In the genomic region with DNA sequence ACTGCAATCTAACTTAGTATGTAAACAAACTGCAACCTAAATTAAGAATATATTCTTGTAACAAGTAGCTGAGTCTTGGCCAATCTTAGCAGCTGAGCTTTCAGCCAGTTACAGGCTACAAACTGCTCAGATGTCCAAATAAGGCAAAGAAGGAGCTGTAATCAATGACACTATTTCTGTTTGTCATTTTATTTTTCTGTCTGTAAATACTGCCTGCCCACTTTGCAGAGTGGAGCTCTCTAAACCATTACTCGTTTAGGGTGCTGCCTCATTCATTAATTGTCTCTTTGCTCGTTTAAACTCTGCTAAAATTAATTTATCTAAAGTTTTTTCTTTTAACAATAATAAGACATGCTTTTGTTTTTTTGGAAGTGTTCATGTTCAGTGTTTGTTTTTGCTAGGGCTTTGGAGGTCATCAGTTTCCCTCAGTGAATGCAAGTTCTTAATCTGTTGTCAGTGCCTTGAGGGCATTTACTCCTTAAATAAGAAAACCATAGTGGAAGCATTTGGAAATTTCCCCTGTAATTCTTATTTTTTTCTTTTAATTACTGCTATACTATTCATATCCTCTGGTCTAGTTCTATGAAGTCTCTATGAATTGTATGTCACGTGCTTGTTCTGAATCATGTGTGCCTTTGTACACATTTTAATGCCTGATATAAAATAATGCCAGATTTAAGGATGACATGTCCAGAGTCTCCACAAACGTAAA, we compare ENCODE assay signal across 23 cellular contexts. TPM values are rescaled to one million over a fixed set of nuclear protein-coding genes. Genes with fewer than 3 reads are reported as not detected.
"Had no signal": no experiment of that assay in that cellular context is flagged by ENCODE, and none has a peak within 500 bp of the region (broad histone marks: within the 10 kb centered on the region; RNA-seq: fewer than 3 reads in every experiment).

No MANE protein-coding gene starts in this region.

- H3K27me3 ChIP-seq: ascending aorta, breast epithelium, gastroesophageal sphincter, left lung, neutrophil, transverse colon, vagina had no signal

- H3K4me3 ChIP-seq: ascending aorta, breast epithelium, gastroesophageal sphincter, left lung, transverse colon, vagina had no signal

- H3K36me3 ChIP-seq: ascending aorta, breast epithelium, gastroesophageal sphincter, left lung, neutrophil, transverse colon, vagina, WERI-Rb-1 had no signal

- H3K4me1 ChIP-seq: ascending aorta, breast epithelium, gastroesophageal sphincter, left lung, parathyroid adenoma, transverse colon, vagina had no signal

- H3K9ac ChIP-seq: parathyroid adenoma had no signal

- DNase-seq: activated CD4-positive, alpha-beta memory T cell treated with anti-CD3 and anti-CD28 coated beads for 36 hours; activated CD8-positive, alpha-beta memory T cell treated with anti-CD3 and anti-CD28 coated beads, Interleukin-2, amount 10 ng/mL, durations not matched to agents 7 days and 5 days; activated naive CD4-positive, alpha-beta T cell treated with anti-CD3 and anti-CD28 coated beads, Interleukin-2, amount 10 ng/mL, durations not matched to agents 7 days and 5 days; activated T-cell treated with anti-CD3 and anti-CD28 coated beads, Interleukin-2, amount 50 U/mL, for 1 hour; left lung; mammary epithelial cell; naive B cell; stimulated activated CD4-positive, alpha-beta T cell treated with anti-CD3 and anti-CD28 coated beads, Interleukin-4, amount 100 ng/mL, for 24 hours; stimulated activated naive CD4-positive, alpha-beta T cell; transverse colon; WERI-Rb-1 had no signal

- H3K27ac ChIP-seq: ascending aorta, breast epithelium, epithelial cell of prostate, gastroesophageal sphincter, left lung, neutrophil, parathyroid adenoma, transverse colon, vagina, WERI-Rb-1 had no signal

- H3K9me3 ChIP-seq: ascending aorta, breast epithelium, gastroesophageal sphincter, left lung, neutrophil, transverse colon, vagina had no signal

- ATAC-seq: activated CD8-positive, alpha-beta memory T cell treated with anti-CD3 and anti-CD28 coated beads, Interleukin-2, amount 10 ng/mL, durations not matched to agents 7 days and 5 days; gastroesophageal sphincter; left lung had no signal

- H2AFZ ChIP-seq: parathyroid adenoma had no signal

RNA-seq across cellular contexts. Expression of gene PRL, which starts 3.6 kb away (rescaled TPM):
- total RNA-seq: activated CD4-positive, alpha-beta memory T cell treated with anti-CD3 and anti-CD28 coated beads for 36 hours; activated CD8-positive, alpha-beta memory T cell treated with anti-CD3 and anti-CD28 coated beads, Interleukin-2, amount 10 ng/mL, durations not matched to agents 7 days and 5 days; ascending aorta; chondrocyte; dermis microvascular lymphatic vessel endothelial cell; fibroblast of lung; gastroesophageal sphincter; mammary epithelial cell; mononuclear cell; transverse colon; vagina had no signal
- polyA plus RNA-seq: fibroblast of lung, keratinocyte, mammary epithelial cell had no signal
